21 cellular contexts compared by ENCODE assay signal in the genomic region with DNA sequence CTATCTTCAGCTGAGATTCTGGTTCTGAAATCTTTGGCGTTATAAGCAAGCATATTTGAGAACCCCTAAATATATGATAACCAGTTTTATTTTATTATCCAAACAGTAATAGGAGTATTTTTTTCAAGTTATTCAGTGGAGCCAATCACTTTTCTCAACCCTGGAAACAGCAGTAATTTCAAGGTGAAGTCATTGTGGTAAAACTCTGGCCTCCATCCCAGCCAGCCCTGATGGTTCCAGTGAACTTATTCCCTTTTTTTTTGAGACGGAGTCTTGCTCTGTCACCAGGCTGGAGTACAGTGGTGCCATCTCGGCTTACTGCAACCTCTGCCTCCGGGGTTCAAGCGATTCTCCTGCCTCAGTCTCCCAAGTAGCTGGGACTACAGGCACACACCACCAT.
"Had no signal": no experiment of that assay in that cellular context is flagged by ENCODE, and none has a peak within 500 bp of the region (broad histone marks: within the 10 kb centered on the region; RNA-seq: fewer than 3 reads in every experiment).

No MANE protein-coding gene starts in this region.

- H3K4me1 Mint-ChIP-seq: activated naive CD4-positive, alpha-beta T cell treated with anti-CD3 and anti-CD28 coated beads, Interleukin-2, amount 10 ng/mL, durations not matched to agents 7 days and 5 days; central memory CD8-positive, alpha-beta T cell; naive thymus-derived CD8-positive, alpha-beta T cell; neural progenitor cell; stimulated activated naive B cell treated with anti-CD40 and anti-IgM and Interleukin-4, amounts not matched to agents 10 μg/mL and 1 μg/mL and 100 μg/mL, for 72 hours had no signal

- H3K27ac Mint-ChIP-seq: activated CD4-positive, alpha-beta memory T cell treated with anti-CD3 and anti-CD28 coated beads for 36 hours; activated naive CD4-positive, alpha-beta T cell treated with anti-CD3 and anti-CD28 coated beads, Interleukin-2, amount 10 ng/mL, durations not matched to agents 7 days and 5 days; naive thymus-derived CD8-positive, alpha-beta T cell; neural progenitor cell; stimulated activated naive B cell treated with anti-CD40 and anti-IgM and Interleukin-4, amounts not matched to agents 10 μg/mL and 1 μg/mL and 100 μg/mL, for 72 hours had no signal

- H3K4me3 Mint-ChIP-seq: activated CD4-positive, alpha-beta memory T cell treated with anti-CD3 and anti-CD28 coated beads for 36 hours; activated naive CD4-positive, alpha-beta T cell treated with anti-CD3 and anti-CD28 coated beads, Interleukin-2, amount 10 ng/mL, durations not matched to agents 7 days and 5 days; central memory CD8-positive, alpha-beta T cell; naive thymus-derived CD8-positive, alpha-beta T cell; neural progenitor cell; stimulated activated naive B cell treated with anti-CD40 and anti-IgM and Interleukin-4, amounts not matched to agents 10 μg/mL and 1 μg/mL and 100 μg/mL, for 72 hours had no signal

- DNase-seq: activated CD4-positive, alpha-beta memory T cell treated with anti-CD3 and anti-CD28 coated beads for 36 hours; activated CD4-positive, alpha-beta T cell treated with anti-CD3 and anti-CD28 coated beads for 48 hours; activated effector memory CD4-positive, alpha-beta T cell treated with Interleukin-2 at 50 U/mL for 16 hours; activated naive CD4-positive, alpha-beta T cell treated with anti-CD3 and anti-CD28 coated beads, Interleukin-2, amount 10 ng/mL, durations not matched to agents 7 days and 5 days; activated T-cell treated with anti-CD3 and anti-CD28 coated beads, Interleukin-2, amount 50 U/mL, for 48 hours; colonic mucosa; left lung; naive thymus-derived CD8-positive, alpha-beta T cell; sigmoid colon; stimulated activated CD4-positive, alpha-beta T cell treated with anti-CD3 and anti-CD28 coated beads, Interleukin-15, amount 100 ng/mL, for 24 hours; stimulated activated CD8-positive, alpha-beta memory T cell treated with anti-CD3 and anti-CD28 coated beads, Interleukin-4, amount 100 ng/mL, for 48 hours; stimulated activated naive B cell treated with anti-CD40 and anti-IgM and Interleukin-4, amounts not matched to agents 10 μg/mL and 1 μg/mL and 100 μg/mL, for 72 hours; testis; trophoblast cell; uterus had no signal

- ATAC-seq: left lung; naive thymus-derived CD8-positive, alpha-beta T cell; stimulated activated naive B cell treated with anti-CD40 and anti-IgM and Interleukin-4, amounts not matched to agents 10 μg/mL and 1 μg/mL and 100 μg/mL, for 72 hours had no signal

- H3K4me3 ChIP-seq: breast epithelium, colonic mucosa, esophagus muscularis mucosa, left lung, lung, neural progenitor cell, sigmoid colon, smooth muscle cell, testis, uterus had no signal

- H3K27me3 Mint-ChIP-seq: activated CD4-positive, alpha-beta memory T cell treated with anti-CD3 and anti-CD28 coated beads for 36 hours; activated naive CD4-positive, alpha-beta T cell treated with anti-CD3 and anti-CD28 coated beads, Interleukin-2, amount 10 ng/mL, durations not matched to agents 7 days and 5 days; central memory CD8-positive, alpha-beta T cell; stimulated activated naive B cell treated with anti-CD40 and anti-IgM and Interleukin-4, amounts not matched to agents 10 μg/mL and 1 μg/mL and 100 μg/mL, for 72 hours had no signal

- H3K36me3 Mint-ChIP-seq: activated CD4-positive, alpha-beta memory T cell treated with anti-CD3 and anti-CD28 coated beads for 36 hours; activated naive CD4-positive, alpha-beta T cell treated with anti-CD3 and anti-CD28 coated beads, Interleukin-2, amount 10 ng/mL, durations not matched to agents 7 days and 5 days; naive thymus-derived CD8-positive, alpha-beta T cell; neural progenitor cell; stimulated activated naive B cell treated with anti-CD40 and anti-IgM and Interleukin-4, amounts not matched to agents 10 μg/mL and 1 μg/mL and 100 μg/mL, for 72 hours had no signal
